25 cellular contexts compared by ENCODE assay signal in genomic region chr18:49014605-49015267, GRCh38.
"Had no signal": no experiment of that assay in that cellular context is flagged by ENCODE, and none has a peak within 500 bp of the region (broad histone marks: within the 10 kb centered on the region; RNA-seq: fewer than 3 reads in every experiment).

No MANE protein-coding gene starts in this region.

- H3K4me3 ChIP-seq: MG63, Peyer's patch, SJSA1 had no signal

- H3K27me3 ChIP-seq: MG63, Peyer's patch, SJSA1 had no signal

- H3K27ac Mint-ChIP-seq: activated CD8-positive, alpha-beta T cell treated with anti-CD3 and anti-CD28 coated beads, Interleukin-2, amount 10 ng/mL, durations not matched to agents 7 days and 5 days; activated naive CD8-positive, alpha-beta T cell treated with anti-CD3 and anti-CD28 coated beads, Interleukin-2, amount 10 ng/mL, durations not matched to agents 7 days and 5 days; brain; T-helper 1 cell treated with Interleukin-12 subunit alpha and Interleukin-12 subunit beta and Interleukin-4 antibody, amounts not matched to agents 30 μg/mL and 1 μg/mL, for 36 hours; WTC11 had no signal

- H3K36me3 ChIP-seq: MG63, Peyer's patch, SJSA1 had no signal

- DNase-seq: activated CD4-positive, alpha-beta T cell treated with anti-CD3 and anti-CD28 coated beads for 48 hours; activated CD4-positive, alpha-beta T cell treated with anti-CD3 and anti-CD28 coated beads, Interleukin-2, amount 50 U/mL, for 4 hours; activated CD8-positive, alpha-beta T cell treated with anti-CD3 and anti-CD28 coated beads, Interleukin-2, amount 10 ng/mL, durations not matched to agents 7 days and 5 days; activated naive CD4-positive, alpha-beta T cell treated with anti-CD3 and anti-CD28 coated beads, Interleukin-2, amount 50 U/mL, for 16 hours; activated T-cell treated with anti-CD3 and anti-CD28 coated beads, Interleukin-2, amount 50 U/mL, for 4 hours; amniotic stem cell; MG63; MV-4-11; NCI-H1092 treated with DMSO at 0.1 percent for 48 hours; NCI-H1436; NCI-H1694 treated with DMSO at 0.1 percent for 48 hours; NCI-H2029 treated with DMSO at 0.1 percent for 48 hours; NCI-H345; NCI-H510A treated with DMSO at 0.1 percent for 48 hours; NCI-H69; NK-92 treated with Interleukin-12 subunit alpha and Interleukin-12 subunit beta, amount 100 ng/mL, for 24 hours; SHP77 had no signal

- H3K9me3 Mint-ChIP-seq: activated naive CD8-positive, alpha-beta T cell treated with anti-CD3 and anti-CD28 coated beads, Interleukin-2, amount 10 ng/mL, durations not matched to agents 7 days and 5 days; activated T-cell treated with anti-CD3 and anti-CD28 coated beads, Interleukin-2, amount 50 U/mL, for 4 hours; T-helper 1 cell treated with Interleukin-12 subunit alpha and Interleukin-12 subunit beta and Interleukin-4 antibody, amounts not matched to agents 30 μg/mL and 1 μg/mL, for 36 hours; WTC11 had no signal

- H3K27ac ChIP-seq: Peyer's patch, SJSA1 had no signal

- H3K4me3 Mint-ChIP-seq: activated CD8-positive, alpha-beta T cell treated with anti-CD3 and anti-CD28 coated beads, Interleukin-2, amount 10 ng/mL, durations not matched to agents 7 days and 5 days; activated naive CD8-positive, alpha-beta T cell treated with anti-CD3 and anti-CD28 coated beads, Interleukin-2, amount 10 ng/mL, durations not matched to agents 7 days and 5 days; activated T-cell treated with anti-CD3 and anti-CD28 coated beads, Interleukin-2, amount 50 U/mL, for 4 hours; brain; T-helper 1 cell treated with Interleukin-12 subunit alpha and Interleukin-12 subunit beta and Interleukin-4 antibody, amounts not matched to agents 30 μg/mL and 1 μg/mL, for 36 hours; WTC11 had no signal

- ATAC-seq: activated CD8-positive, alpha-beta T cell treated with anti-CD3 and anti-CD28 coated beads, Interleukin-2, amount 10 ng/mL, durations not matched to agents 7 days and 5 days; activated T-cell treated with anti-CD3 and anti-CD28 coated beads, Interleukin-2, amount 50 U/mL, for 4 hours; SK-N-SH treated with all-trans-retinoic acid at 6 μM for 48 hours; WTC11 had no signal

- H3K4me1 ChIP-seq: Peyer's patch had no signal

- H3K9me3 ChIP-seq: MG63, Peyer's patch, SJSA1 had no signal

- H3K36me3 Mint-ChIP-seq: activated naive CD8-positive, alpha-beta T cell treated with anti-CD3 and anti-CD28 coated beads, Interleukin-2, amount 10 ng/mL, durations not matched to agents 7 days and 5 days; brain; WTC11 had no signal

- H3K4me1 Mint-ChIP-seq: activated naive CD8-positive, alpha-beta T cell treated with anti-CD3 and anti-CD28 coated beads, Interleukin-2, amount 10 ng/mL, durations not matched to agents 7 days and 5 days had no signal

- FAIRE-seq: astrocyte had no signal
